ENCODE assay signal across 1 cellular context in genomic region chr4:81577392-81577791, GRCh38.
TF ChIP-seq lines count a peak whose summit lies in the region.

No MANE protein-coding gene starts in this region.

TF ChIP-seq in WTC11, 78 proteins besides CTCF, POLR2A, EP300 and RAD21 (continued from another document):
- TF ChIP-seq E2F1 (CRISPR knock-in tag; IDR thresholded peaks at IDR 0.05), result no peak
- no peak for TF ChIP-seq PRRX2 (CRISPR knock-in tag; IDR thresholded peaks at IDR 0.05)
- TF ChIP-seq CREM (CRISPR knock-in tag; IDR thresholded peaks at IDR 0.05), result no peak
- TF ChIP-seq ARID4B (CRISPR knock-in tag; IDR thresholded peaks at IDR 0.05; ENCODE audit: borderline replicate concordance), result no peak
- TF ChIP-seq, protein P1, sequence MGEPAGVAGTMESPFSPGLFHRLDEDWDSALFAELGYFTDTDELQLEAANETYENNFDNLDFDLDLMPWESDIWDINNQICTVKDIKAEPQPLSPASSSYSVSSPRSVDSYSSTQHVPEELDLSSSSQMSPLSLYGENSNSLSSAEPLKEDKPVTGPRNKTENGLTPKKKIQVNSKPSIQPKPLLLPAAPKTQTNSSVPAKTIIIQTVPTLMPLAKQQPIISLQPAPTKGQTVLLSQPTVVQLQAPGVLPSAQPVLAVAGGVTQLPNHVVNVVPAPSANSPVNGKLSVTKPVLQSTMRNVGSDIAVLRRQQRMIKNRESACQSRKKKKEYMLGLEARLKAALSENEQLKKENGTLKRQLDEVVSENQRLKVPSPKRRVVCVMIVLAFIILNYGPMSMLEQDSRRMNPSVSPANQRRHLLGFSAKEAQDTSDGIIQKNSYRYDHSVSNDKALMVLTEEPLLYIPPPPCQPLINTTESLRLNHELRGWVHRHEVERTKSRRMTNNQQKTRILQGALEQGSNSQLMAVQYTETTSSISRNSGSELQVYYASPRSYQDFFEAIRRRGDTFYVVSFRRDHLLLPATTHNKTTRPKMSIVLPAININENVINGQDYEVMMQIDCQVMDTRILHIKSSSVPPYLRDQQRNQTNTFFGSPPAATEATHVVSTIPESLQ (CRISPR knock-in tag; IDR thresholded peaks at IDR 0.05), result no peak
- no peak for TF ChIP-seq MYBL2 (CRISPR knock-in tag; IDR thresholded peaks at IDR 0.05)
TF ChIP-seq in WTC11: peak in this region for 0.
